13 cellular contexts compared by ENCODE assay signal in the genomic region with DNA sequence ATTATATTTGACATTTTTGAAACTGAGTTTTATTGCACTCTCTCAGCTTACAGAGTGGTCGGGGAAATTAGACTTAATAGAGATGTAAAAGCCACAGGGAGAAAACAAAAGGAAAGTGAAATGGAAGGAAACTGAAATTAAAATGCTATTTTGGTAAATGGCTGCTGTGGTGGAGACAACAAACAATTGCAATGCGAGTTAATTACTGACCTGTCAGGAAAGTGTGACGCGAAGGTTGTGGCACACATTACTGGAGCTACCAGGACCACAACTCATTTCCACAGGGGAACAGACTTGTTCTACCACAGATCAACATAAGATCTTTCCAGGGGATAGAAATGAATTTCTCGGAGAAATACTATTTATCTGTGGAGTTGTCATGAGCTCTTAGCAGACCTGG. TPM values are rescaled to one million over a fixed set of nuclear protein-coding genes. Genes with fewer than 3 reads are reported as not detected.
DNase-seq lines count a peak whose midpoint lies in the region; ATAC-seq, FAIRE-seq and TF ChIP-seq lines count a peak whose summit lies in the region.
"Had no signal": no experiment of that assay in that cellular context is flagged by ENCODE, and none has a peak within 500 bp of the region (broad histone marks: within the 10 kb centered on the region; RNA-seq: fewer than 3 reads in every experiment).

No MANE protein-coding gene starts in this region.

- peaks cover 0 to under 1% of the 10 kb centered on the region in 2 donors for H3K36me3 Mint-ChIP-seq in activated naive CD4-positive, alpha-beta T cell treated with anti-CD3 and anti-CD28 coated beads, Interleukin-2, amount 50 U/mL, for 72 hours

- no peak for TF ChIP-seq EP300 in tibial nerve (IDR thresholded peaks at IDR 0.05)

- BruUV-seq in A673 (replicated peaks; lab: Mats Ljungman, UMichigan) = no TSS peak

- intact Hi-C loops in A673 (cut with micrococcal nuclease; ENCODE audit: unreplicated experiment) = no loop called here

- CTCF ChIA-PET in A673 (lab: Charles Lee) = no interaction called here

- TF ChIP-seq POLR2A in GM12891 (IDR thresholded peaks at IDR 0.05; ENCODE audit: low read depth, low read length) (no peak), tibial nerve (IDR thresholded peaks at IDR 0.05) (no peak)

- no peaks in the 10 kb centered on the region for H3K9me3 ChIP-seq in A673 (ENCODE audit: low read depth, low read length, poor library complexity, severe bottlenecking)
- no peaks in the 10 kb centered on the region for H3K9me3 ChIP-seq in tibial nerve

- no peaks in the 10 kb centered on the region for H3K4me1 ChIP-seq in A673 (ENCODE audit: insufficient read depth, low read length, poor library complexity, severe bottlenecking)
- H3K4me1 ChIP-seq in tibial nerve = no peaks in the 10 kb centered on the region

- no peak for DNase-seq in GM12891 (ENCODE audit: insufficient read length, low spot score)
- no peak for DNase-seq in activated naive CD4-positive, alpha-beta T cell treated with anti-CD3 and anti-CD28 coated beads, Interleukin-2, amount 50 U/mL, for 72 hours (ENCODE audit: low spot score in 2 of 2)
- no peak for DNase-seq in kidney glomerular epithelial cell (lab: John Stamatoyannopoulos, UW)
- no peak for DNase-seq in A673 (ENCODE audit: low spot score)
- DNase-seq in mucosa of gallbladder (ENCODE audit: low spot score) = no peak
- no peak for DNase-seq in tibial nerve (ENCODE audit: low spot score in 2 of 2)
- DNase-seq: activated CD8-positive, alpha-beta memory T cell treated with anti-CD3 and anti-CD28 coated beads for 24 hours; IMR-90; left cardiac atrium; SHP77 treated with DMSO at 0.1 percent for 48 hours had no signal

- H3K4me3 ChIP-seq in A673 (ENCODE audit: low read depth, low read length, poor library complexity, severe bottlenecking) (no peak overlapping the region), tibial nerve (no peak overlapping the region)
- H3K4me3 ChIP-seq: cardiac muscle cell had no signal

- ATAC-seq in GM19324 (IDR thresholded peaks at IDR 0.05; ENCODE audit: low FRiP score, unreplicated experiment) = peak; percentile 50
- peak; percentile 47 for ATAC-seq in HG03064 (IDR thresholded peaks at IDR 0.05; ENCODE audit: low read depth, unreplicated experiment)
- peak in 1 of 2 donors; percentile 4 for ATAC-seq in activated naive CD4-positive, alpha-beta T cell treated with anti-CD3 and anti-CD28 coated beads, Interleukin-2, amount 50 U/mL, for 72 hours
- ATAC-seq: left cardiac atrium had no signal

- POLR2A ChIA-PET in A673 (lab: Charles Lee; ENCODE audit: low non-redundant PET) = no interaction called here

- H3K9me3 Mint-ChIP-seq in activated naive CD4-positive, alpha-beta T cell treated with anti-CD3 and anti-CD28 coated beads, Interleukin-2, amount 50 U/mL, for 72 hours = no peaks in the 10 kb centered on the region

- H3K27ac ChIP-seq in A673 (ENCODE audit: low read depth, low read length, poor library complexity, severe bottlenecking) (no peak overlapping the region), tibial nerve (no peak overlapping the region)
- H3K27ac ChIP-seq: cardiac muscle cell had no signal

- peak overlapping the region; percentile 60 to 65 for H3K27ac Mint-ChIP-seq in activated naive CD4-positive, alpha-beta T cell treated with anti-CD3 and anti-CD28 coated beads, Interleukin-2, amount 50 U/mL, for 72 hours

- peak; percentile 84 for FAIRE-seq in GM12891 (lab: Jason Lieb, UNC)

- H3K36me3 ChIP-seq in A673 (ENCODE audit: insufficient read depth, low read length, poor library complexity, severe bottlenecking) (no peaks in the 10 kb centered on the region), tibial nerve (no peaks in the 10 kb centered on the region)
- H3K36me3 ChIP-seq: cardiac muscle cell had no signal

- TF ChIP-seq CTCF in A673 (conservative IDR thresholded peaks at IDR 0.05; ENCODE audit: low read depth, low read length) (no peak), tibial nerve (IDR thresholded peaks at IDR 0.05) (no peak)

- 79 to 82% methylated on average over 5 of the region's 5 CpGs for WGBS in tibial nerve, 2 donors

- H3K27me3 ChIP-seq in A673 (replicated peaks; ENCODE audit: insufficient read depth, low read depth, low read length, poor library complexity) = no peaks in the 10 kb centered on the region
- no peaks in the 10 kb centered on the region for H3K27me3 ChIP-seq in tibial nerve
- H3K27me3 ChIP-seq: cardiac muscle cell had no signal

TF ChIP-seq in GM12891, 5 proteins besides CTCF, POLR2A, EP300 and RAD21:
- TF ChIP-seq POU2F2 (IDR thresholded peaks at IDR 0.05; ENCODE audit: low read depth, low read length) (no peak), TAF1 (IDR thresholded peaks at IDR 0.05; ENCODE audit: low read depth, low read length) (no peak), PAX5 (IDR thresholded peaks at IDR 0.05; ENCODE audit: insufficient read depth, low read length, severe bottlenecking) (no peak), SPI1 (IDR thresholded peaks at IDR 0.05; ENCODE audit: low read depth, low read length) (no peak), POLR2AphosphoS5 (IDR thresholded peaks at IDR 0.05; ENCODE audit: low read depth, low read length) (no peak)

RNA-seq across cellular contexts. Expression of a gene that starts 19.5 kb away (rescaled TPM):
- 56.8 TPM for polyA plus RNA-seq in GM12891 (2012; ENCODE audit: low read depth, missing spikeins)
- total RNA-seq in activated naive CD4-positive, alpha-beta T cell treated with anti-CD3 and anti-CD28 coated beads, Interleukin-2, amount 50 U/mL, for 72 hours = 100 to 1,000 TPM in 1 of 2 donors, 10 to 100 TPM in 1; 91.4 to 103 TPM
- total RNA-seq in A673 (2021) (not detected in 2 replicates), mucosa of gallbladder (10.0 TPM), tibial nerve (10 to 100 TPM; 22.6 to 47.4 (median 35.9) TPM)
- total RNA-seq: cardiac muscle cell, IMR-90 had no signal
- polyA plus RNA-seq: cardiac muscle cell, IMR-90 had no signal
